ENCODE assay signal across 11 cellular contexts in the genomic region with DNA sequence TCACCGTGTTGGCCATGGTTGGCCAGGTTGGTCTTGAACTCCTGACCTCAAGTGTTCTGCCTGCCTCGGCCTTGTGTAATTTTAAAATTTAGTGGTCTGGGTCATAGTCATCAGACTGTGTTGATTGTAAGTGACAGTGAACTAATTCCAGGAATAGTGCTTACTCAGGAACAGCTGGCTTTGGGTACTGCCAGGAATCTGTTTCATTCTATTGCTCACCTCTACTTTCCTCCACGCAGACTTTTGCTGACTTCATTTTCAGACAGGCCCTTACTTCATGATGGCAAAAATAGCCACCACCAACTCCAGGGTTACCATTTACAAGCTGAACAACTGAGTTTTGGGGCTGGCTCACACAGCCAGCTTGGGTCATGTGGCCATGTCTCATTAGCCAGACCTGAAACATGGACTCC. TPM values are rescaled to one million over a fixed set of nuclear protein-coding genes. Genes with fewer than 3 reads are reported as not detected.
DNase-seq lines count a peak whose midpoint lies in the region; ATAC-seq and TF ChIP-seq lines count a peak whose summit lies in the region.
"Had no signal": no experiment of that assay in that cellular context is flagged by ENCODE, and none has a peak within 500 bp of the region (broad histone marks: within the 10 kb centered on the region; RNA-seq: fewer than 3 reads in every experiment).

No MANE protein-coding gene starts in this region.

- no peaks in the 10 kb centered on the region for H3K27me3 ChIP-seq in smooth muscle cell (ENCODE audit: low read depth)

- 68% methylated on average over 3 of the region's 3 CpGs for WGBS in smooth muscle cell (ENCODE audit: low lambda C conversion rate)

- no peaks in the 10 kb centered on the region for H3K9me3 Mint-ChIP-seq in activated naive CD4-positive, alpha-beta T cell treated with anti-CD3 and anti-CD28 coated beads for 36 hours
- H3K9me3 Mint-ChIP-seq in activated naive CD4-positive, alpha-beta T cell treated with anti-CD3 and anti-CD28 coated beads, Interleukin-2, amount 10 ng/mL, durations not matched to agents 7 days and 5 days, result no peaks in the 10 kb centered on the region

- peaks cover 7% of the 10 kb centered on the region for H3F3A ChIP-seq in smooth muscle cell (ENCODE audit: low read depth)

- no peak overlapping the region for H3K4me2 ChIP-seq in smooth muscle cell

- H3K36me3 ChIP-seq in smooth muscle cell (ENCODE audit: low read depth), result no peaks in the 10 kb centered on the region

- no peak overlapping the region for H3K9ac ChIP-seq in smooth muscle cell (ENCODE audit: low read depth)

- peaks cover 68% of the 10 kb centered on the region for H3K4me1 Mint-ChIP-seq in activated naive CD4-positive, alpha-beta T cell treated with anti-CD3 and anti-CD28 coated beads for 36 hours (ENCODE audit: low read depth)
- H3K4me1 Mint-ChIP-seq in activated naive CD4-positive, alpha-beta T cell treated with anti-CD3 and anti-CD28 coated beads, Interleukin-2, amount 10 ng/mL, durations not matched to agents 7 days and 5 days, result peaks cover 33% of the 10 kb centered on the region
- H3K4me1 Mint-ChIP-seq: B cell had no signal

- no peak for TF ChIP-seq CTCF in smooth muscle cell (IDR thresholded peaks at IDR 0.05; ENCODE audit: borderline replicate concordance, insufficient read depth, poor library complexity, severe bottlenecking)

- CTCF ChIA-PET in activated naive CD4-positive, alpha-beta T cell treated with anti-CD3 and anti-CD28 coated beads for 36 hours (lab: Charles Lee), result interaction anchor here (1.0 kb wide), 2 partner anchors 12 to 28 kb away, joined by 3 to 4 read pairs; no protein-coding TSS in a partner anchor
- CTCF ChIA-PET in activated naive CD4-positive, alpha-beta T cell treated with anti-CD3 and anti-CD28 coated beads, Interleukin-2, amount 10 ng/mL, durations not matched to agents 7 days and 5 days (lab: Charles Lee), result interaction anchor here (1.0 to 1.2 kb wide), 2 partner anchors 9 to 28 kb away, joined by 3 read pairs; no protein-coding TSS in a partner anchor

- peaks cover 42% of the 10 kb centered on the region for H3K79me2 ChIP-seq in smooth muscle cell (ENCODE audit: low read depth)

- peaks cover 13% of the 10 kb centered on the region for H3K4me1 ChIP-seq in smooth muscle cell (ENCODE audit: low read depth)

- DNase-seq in activated naive CD4-positive, alpha-beta T cell treated with anti-CD3 and anti-CD28 coated beads for 36 hours, result peak; percentile 32
- DNase-seq in activated naive CD4-positive, alpha-beta T cell treated with anti-CD3 and anti-CD28 coated beads, Interleukin-2, amount 10 ng/mL, durations not matched to agents 7 days and 5 days, result no peak
- DNase-seq in epithelial cell of prostate (ENCODE audit: low read depth, low spot score) (peak; percentile 45), smooth muscle cell (lab: John Stamatoyannopoulos, UW; ENCODE audit: unreplicated experiment) (no peak), caudate nucleus (lab: John Stamatoyannopoulos, UW) (no peak), NCI-H69 (lab: John Stamatoyannopoulos, UW) (no peak)
- no peak for DNase-seq in effector CD4-positive, alpha-beta T cell
- DNase-seq: NCI-H187, T-helper 2 cell had no signal

- H3K4me3 ChIP-seq in smooth muscle cell, result no peak overlapping the region

- ATAC-seq in HG03378 (IDR thresholded peaks at IDR 0.05; ENCODE audit: unreplicated experiment), result peak; percentile 39

- intact Hi-C loops in activated naive CD4-positive, alpha-beta T cell treated with anti-CD3 and anti-CD28 coated beads for 36 hours (cut with micrococcal nuclease), result loop anchor here (1.0 kb wide), 2 partner anchors 13 to 254 kb away; no protein-coding TSS in a partner anchor

- H4K20me1 ChIP-seq in smooth muscle cell (ENCODE audit: low read depth), result no peaks in the 10 kb centered on the region

- no peak overlapping the region for H2AFZ ChIP-seq in smooth muscle cell (ENCODE audit: low read depth)

- H3K27ac ChIP-seq in epithelial cell of prostate, result peak overlapping the region; percentile 53
- H3K27ac ChIP-seq in smooth muscle cell (ENCODE audit: low read depth), result peak overlapping the region; percentile 86
- H3K27ac ChIP-seq in caudate nucleus (ENCODE audit: low read depth, low read length), result no peak overlapping the region

- peaks cover 7% of the 10 kb centered on the region for H3K36me3 Mint-ChIP-seq in activated naive CD4-positive, alpha-beta T cell treated with anti-CD3 and anti-CD28 coated beads for 36 hours (ENCODE audit: low read depth)
- H3K36me3 Mint-ChIP-seq in activated naive CD4-positive, alpha-beta T cell treated with anti-CD3 and anti-CD28 coated beads, Interleukin-2, amount 10 ng/mL, durations not matched to agents 7 days and 5 days, result peaks cover 5% of the 10 kb centered on the region

- peak overlapping the region; percentile 76 for H3K27ac Mint-ChIP-seq in activated naive CD4-positive, alpha-beta T cell treated with anti-CD3 and anti-CD28 coated beads for 36 hours
- H3K27ac Mint-ChIP-seq in activated naive CD4-positive, alpha-beta T cell treated with anti-CD3 and anti-CD28 coated beads, Interleukin-2, amount 10 ng/mL, durations not matched to agents 7 days and 5 days, result no peak overlapping the region
- H3K27ac Mint-ChIP-seq: B cell had no signal

- H3K27me3 Mint-ChIP-seq in activated naive CD4-positive, alpha-beta T cell treated with anti-CD3 and anti-CD28 coated beads for 36 hours (ENCODE audit: low read depth), result no peaks in the 10 kb centered on the region
- no peaks in the 10 kb centered on the region for H3K27me3 Mint-ChIP-seq in activated naive CD4-positive, alpha-beta T cell treated with anti-CD3 and anti-CD28 coated beads, Interleukin-2, amount 10 ng/mL, durations not matched to agents 7 days and 5 days

- H3K9me3 ChIP-seq in smooth muscle cell (replicated peaks; ENCODE audit: low read depth), result no peaks in the 10 kb centered on the region

- H3K4me3 Mint-ChIP-seq in activated naive CD4-positive, alpha-beta T cell treated with anti-CD3 and anti-CD28 coated beads for 36 hours, result no peak overlapping the region
- no peak overlapping the region for H3K4me3 Mint-ChIP-seq in activated naive CD4-positive, alpha-beta T cell treated with anti-CD3 and anti-CD28 coated beads, Interleukin-2, amount 10 ng/mL, durations not matched to agents 7 days and 5 days
- H3K4me3 Mint-ChIP-seq: B cell had no signal

RNA-seq across cellular contexts. Expression of gene FNIP2, which starts 54.6 kb away (rescaled TPM):
- 10 to 100 TPM; 10.1 to 11.3 TPM for total RNA-seq in activated naive CD4-positive, alpha-beta T cell treated with anti-CD3 and anti-CD28 coated beads for 36 hours
- 27.6 and 36.3 TPM in 2 replicates for total RNA-seq in smooth muscle cell
- 10.4 and 11.2 TPM in 2 replicates for polyA plus RNA-seq in smooth muscle cell

Comparison
In these comparisons a context has a peak if more than half of its experiments do, and no peak if none do; other contexts are left out.
1. DNase-seq: peak in activated naive CD4-positive, alpha-beta T cell treated with anti-CD3 and anti-CD28 coated beads for 36 hours (single experiment) and epithelial cell of prostate (single experiment); none in activated naive CD4-positive, alpha-beta T cell treated with anti-CD3 and anti-CD28 coated beads, Interleukin-2, amount 10 ng/mL, durations not matched to agents 7 days and 5 days (single experiment), smooth muscle cell (single experiment), effector CD4-positive, alpha-beta T cell (single experiment), caudate nucleus (0 of 61) and NCI-H69 (single experiment).